Comparison of ENCODE assay signal across 10 cellular contexts in the genomic region with DNA sequence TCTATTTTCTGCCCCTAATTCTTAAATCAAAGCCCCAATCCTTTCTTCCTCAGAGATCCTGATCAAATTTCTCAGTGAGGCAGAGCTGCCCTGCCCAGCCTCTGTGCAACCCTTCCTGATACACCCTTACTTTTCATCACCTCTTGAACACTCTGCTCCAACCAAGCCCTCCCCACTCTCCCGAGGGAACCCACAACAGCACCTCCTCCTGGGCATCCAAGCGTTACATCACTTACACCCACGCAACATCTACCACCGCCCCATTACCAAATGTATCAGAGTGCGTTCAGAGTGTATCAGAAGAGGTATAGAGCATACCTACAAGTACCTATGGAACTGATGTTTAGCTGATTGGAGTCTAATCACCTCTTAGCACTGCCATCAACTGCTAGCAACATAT.
DNase-seq lines count a peak whose midpoint lies in the region; TF ChIP-seq lines count a peak whose summit lies in the region.
"Had no signal": no experiment of that assay in that cellular context is flagged by ENCODE, and none has a peak within 500 bp of the region (broad histone marks: within the 10 kb centered on the region; RNA-seq: fewer than 3 reads in every experiment).

No MANE protein-coding gene starts in this region.

- H3K4me1 Mint-ChIP-seq in T-helper 1 cell treated with Interleukin-12 subunit alpha and Interleukin-12 subunit beta and Interleukin-4 antibody, amounts not matched to agents 30 μg/mL and 1 μg/mL, for 36 hours (ENCODE audit: low read depth) = peaks cover 37% of the 10 kb centered on the region

- no peaks in the 10 kb centered on the region for H3K4me1 ChIP-seq in breast epithelium
- peaks cover 19 to 53% (median 37%) of the 10 kb centered on the region in 6 donors for H3K4me1 ChIP-seq in spleen
- H3K4me1 ChIP-seq: HAP-1 had no signal

- H3K9me3 ChIP-seq in breast epithelium (no peaks in the 10 kb centered on the region), spleen (peaks cover 0 to 8% (median 2%) of the 10 kb centered on the region in 8 donors)
- H3K9me3 ChIP-seq: HAP-1 had no signal

- no peaks in the 10 kb centered on the region for H3K27me3 Mint-ChIP-seq in T-helper 1 cell treated with Interleukin-12 subunit alpha and Interleukin-12 subunit beta and Interleukin-4 antibody, amounts not matched to agents 30 μg/mL and 1 μg/mL, for 36 hours (ENCODE audit: low read depth)

- no peak for TF ChIP-seq POLR2A in breast epithelium (IDR thresholded peaks at IDR 0.05)
- no peak for TF ChIP-seq POLR2A in spleen (IDR thresholded peaks at IDR 0.05)

- H3K36me3 Mint-ChIP-seq in T-helper 1 cell treated with Interleukin-12 subunit alpha and Interleukin-12 subunit beta and Interleukin-4 antibody, amounts not matched to agents 30 μg/mL and 1 μg/mL, for 36 hours (ENCODE audit: low read depth) = peaks cover 25% of the 10 kb centered on the region

- 43 to 61% (median 56%) methylated on average over 5 of the region's 5 CpGs for WGBS in spleen, 5 donors

- intact Hi-C loops in breast epithelium (cut with DNase I; ENCODE audit: low total_unique reads) = no loop called here
- intact Hi-C loops in spleen (cut with DNase I; ENCODE audit: low total_unique reads) = no loop called here

- H3K27me3 ChIP-seq in breast epithelium (no peaks in the 10 kb centered on the region), spleen (replicated peaks in 1 of 7) (no peaks in the 10 kb centered on the region)

- H3K9me3 Mint-ChIP-seq in T-helper 1 cell treated with Interleukin-12 subunit alpha and Interleukin-12 subunit beta and Interleukin-4 antibody, amounts not matched to agents 30 μg/mL and 1 μg/mL, for 36 hours = peaks cover 4% of the 10 kb centered on the region

- H3K36me3 ChIP-seq in breast epithelium = no peaks in the 10 kb centered on the region
- peaks cover 0 to 17% (median 4%) of the 10 kb centered on the region in 6 donors for H3K36me3 ChIP-seq in spleen

- H3K27ac Mint-ChIP-seq in T-helper 1 cell treated with Interleukin-12 subunit alpha and Interleukin-12 subunit beta and Interleukin-4 antibody, amounts not matched to agents 30 μg/mL and 1 μg/mL, for 36 hours = peak overlapping the region; percentile 91

- no peak for TF ChIP-seq CTCF in breast epithelium (IDR thresholded peaks at IDR 0.05)
- TF ChIP-seq CTCF in spleen (IDR thresholded peaks at IDR 0.05 in 8 of 11, conservative IDR thresholded peaks at IDR 0.05 in 3 of 11) = no peak

- H3K4me3 ChIP-seq in breast epithelium = no peak overlapping the region
- peak overlapping the region in 1 of 8 donors; percentile 51 for H3K4me3 ChIP-seq in spleen
- H3K4me3 ChIP-seq: HAP-1 had no signal

- DNase-seq in T-helper 1 cell (no peak), NCI-H187 treated with DMSO at 0.1 percent for 48 hours (lab: John Stamatoyannopoulos, UW) (peak; percentile 76), breast epithelium (ENCODE audit: low spot score in 2 of 2) (no peak), spleen (no peak), EL (no peak), CD1c-positive myeloid dendritic cell (ENCODE audit: extremely low spot score) (no peak), cortex of kidney (lab: John Stamatoyannopoulos, UW) (no peak)
- DNase-seq: NCI-H524 had no signal

- peak overlapping the region; percentile 72 for H3K4me3 Mint-ChIP-seq in T-helper 1 cell treated with Interleukin-12 subunit alpha and Interleukin-12 subunit beta and Interleukin-4 antibody, amounts not matched to agents 30 μg/mL and 1 μg/mL, for 36 hours

- peak overlapping the region; percentile 63 to 75 for H3K27ac ChIP-seq in breast epithelium
- H3K27ac ChIP-seq in spleen = peak overlapping the region; percentile 54 to 93 (median 82)
